In the genomic region with DNA sequence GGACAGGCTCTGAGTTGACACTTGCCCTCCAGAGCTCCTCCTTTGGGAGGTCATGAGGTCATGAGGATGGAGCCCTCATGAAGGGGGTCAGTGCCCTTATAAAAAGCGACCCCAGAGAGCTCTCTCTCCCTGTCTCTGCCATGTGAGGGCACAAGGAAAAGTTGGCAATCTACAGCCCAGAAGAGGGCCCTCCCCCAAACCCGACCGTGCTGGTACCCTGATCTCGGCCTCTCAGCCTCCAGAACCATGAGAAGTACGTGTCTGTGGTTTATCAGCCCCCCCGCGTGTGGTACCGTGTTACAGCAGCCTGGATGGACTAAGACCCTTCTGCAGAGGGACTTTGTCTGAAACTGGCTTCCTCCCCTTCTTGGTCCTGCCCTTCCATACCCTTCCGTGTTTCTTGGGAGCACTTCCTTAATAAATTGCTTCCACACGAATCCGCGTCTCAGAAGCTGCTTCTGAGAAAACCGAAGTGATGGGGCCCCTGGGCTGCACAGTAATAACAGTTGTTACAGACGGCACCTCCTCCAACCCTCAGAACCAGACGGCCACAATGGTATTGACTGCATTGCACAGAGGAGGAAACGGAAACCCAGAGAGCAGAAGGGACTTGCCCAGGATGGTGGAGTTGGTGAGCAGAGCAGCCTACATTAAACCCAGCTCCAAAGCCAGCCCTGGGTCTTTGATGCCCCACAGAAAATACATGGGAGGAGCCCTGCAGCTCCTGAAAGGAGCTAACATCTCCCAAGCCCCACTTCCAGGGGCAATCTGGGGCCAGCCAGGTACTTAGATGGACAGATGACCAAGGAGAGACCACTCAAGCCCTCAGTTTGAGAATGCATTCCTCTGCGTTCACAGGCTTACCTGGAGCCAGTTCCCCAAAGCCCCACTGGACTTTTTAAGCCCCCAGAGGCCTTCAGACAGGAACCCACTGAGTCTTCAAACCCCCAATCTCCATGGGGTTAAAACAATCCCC, we compare ENCODE assay signal across 8 cellular contexts.
A peak's percentile ranks its signal among the peaks of the same experiment; 100 is the strongest.
DNase-seq lines count a peak whose midpoint lies in the region; ATAC-seq and TF ChIP-seq lines count a peak whose summit lies in the region.

No MANE protein-coding gene starts in this region.

- peak overlapping the region; percentile 10 for H3K56ac ChIP-seq in mesendoderm (ENCODE audit: low read length)

- peaks cover 4% of the 10 kb centered on the region for H3K9me3 Mint-ChIP-seq in glutamatergic neuron (ENCODE audit: unreplicated experiment)

- H3K27me3 ChIP-seq in mesendoderm (ENCODE audit: insufficient read depth, low read length, poor library complexity): no peaks in the 10 kb centered on the region

- no peak overlapping the region for H2BK5ac ChIP-seq in mesendoderm (ENCODE audit: low read length)

- H3K36me3 ChIP-seq in mesendoderm (ENCODE audit: control insufficient read depth, insufficient read depth, low read length): no peaks in the 10 kb centered on the region

- peak overlapping the region; percentile 89 for H3K4ac ChIP-seq in mesendoderm (ENCODE audit: low read depth, low read length)

- no peaks in the 10 kb centered on the region for H3K79me2 ChIP-seq in mesendoderm (ENCODE audit: control insufficient read depth, insufficient read depth, low read length)

- peak overlapping the region; percentile 88 for H2BK120ac ChIP-seq in mesendoderm (ENCODE audit: low read depth, low read length)

- H3K27ac ChIP-seq in mesendoderm (ENCODE audit: low read depth, low read length): no peak overlapping the region

- DNase-seq in COLO668 (lab: John Stamatoyannopoulos, UW; ENCODE audit: unreplicated experiment) (peak; percentile 12), KBM-7 (peak; percentile 93), mesendoderm (no peak), glutamatergic neuron (no peak), NCI-H1417 treated with DMSO at 0.1 percent for 48 hours (lab: John Stamatoyannopoulos, UW) (no peak), epidermal melanocyte (ENCODE audit: insufficient read length, low spot score) (no peak)
- DNase-seq in activated CD8-positive, alpha-beta memory T cell treated with anti-CD3 and anti-CD28 coated beads for 1 hour (ENCODE audit: extremely low read depth in 1 of 2, low read depth in 1 of 2): peak; percentile 24 to 50

- H3K9ac ChIP-seq in mesendoderm (ENCODE audit: low read length): peak overlapping the region; percentile 27

- peaks cover 22% of the 10 kb centered on the region for H3K4me1 Mint-ChIP-seq in glutamatergic neuron (ENCODE audit: low read depth, unreplicated experiment)

- H3K27ac Mint-ChIP-seq in glutamatergic neuron (ENCODE audit: unreplicated experiment): no peak overlapping the region

- peak overlapping the region; percentile 65 for H3K18ac ChIP-seq in mesendoderm (ENCODE audit: low read length)

- in situ Hi-C loops in KBM-7 (cut with MboI; ENCODE audit: low pct_unique_long_range_greater_than_20kb, low sequenced_read_pairs): no loop called here

- H2AK5ac ChIP-seq in mesendoderm (ENCODE audit: low read length): no peak overlapping the region

- H3K36me3 Mint-ChIP-seq in glutamatergic neuron (ENCODE audit: unreplicated experiment): no peaks in the 10 kb centered on the region

- peaks cover 7% of the 10 kb centered on the region for H3K4me1 ChIP-seq in mesendoderm (ENCODE audit: control insufficient read depth, low read depth, low read length)

- peaks cover 2% of the 10 kb centered on the region for H3K27me3 Mint-ChIP-seq in glutamatergic neuron (ENCODE audit: unreplicated experiment)

- H4K8ac ChIP-seq in mesendoderm (ENCODE audit: low read depth, low read length): no peak overlapping the region

- H3K79me1 ChIP-seq in mesendoderm (ENCODE audit: low read length): no peaks in the 10 kb centered on the region

- H3K4me2 ChIP-seq in mesendoderm (ENCODE audit: low read length): no peak overlapping the region

- no peak overlapping the region for H3K23ac ChIP-seq in mesendoderm (ENCODE audit: low read length)

- TF ChIP-seq CTCF in glutamatergic neuron (IDR thresholded peaks at IDR 0.05; ENCODE audit: partially characterized antibody, unreplicated experiment): no peak

- ATAC-seq in GM21447 (IDR thresholded peaks at IDR 0.05; ENCODE audit: unreplicated experiment): peak; percentile 76

- H3K4me3 ChIP-seq in mesendoderm (ENCODE audit: low read length): no peak overlapping the region

- no peak overlapping the region for H4K5ac ChIP-seq in mesendoderm (ENCODE audit: low read length)

- no peak overlapping the region for H2BK15ac ChIP-seq in mesendoderm (replicated peaks; ENCODE audit: low read depth)

- H3K4me3 Mint-ChIP-seq in glutamatergic neuron (ENCODE audit: unreplicated experiment): no peak overlapping the region

- no CpG with 5 or more reads among the region's 17 CpGs for WGBS in mesendoderm (ENCODE audit: extremely low coverage, insufficient coverage, low lambda C conversion rate)

Comparison
In these comparisons a context has a peak if more than half of its experiments do, and no peak if none do; other contexts are left out.
1. DNase-seq: peak in COLO668 (single experiment), KBM-7 (single experiment) and activated CD8-positive, alpha-beta memory T cell treated with anti-CD3 and anti-CD28 coated beads for 1 hour (2 of 2); none in mesendoderm (single experiment), glutamatergic neuron (single experiment), NCI-H1417 treated with DMSO at 0.1 percent for 48 hours (single experiment) and epidermal melanocyte (single experiment).